19 cellular contexts compared by ENCODE assay signal in the genomic region with DNA sequence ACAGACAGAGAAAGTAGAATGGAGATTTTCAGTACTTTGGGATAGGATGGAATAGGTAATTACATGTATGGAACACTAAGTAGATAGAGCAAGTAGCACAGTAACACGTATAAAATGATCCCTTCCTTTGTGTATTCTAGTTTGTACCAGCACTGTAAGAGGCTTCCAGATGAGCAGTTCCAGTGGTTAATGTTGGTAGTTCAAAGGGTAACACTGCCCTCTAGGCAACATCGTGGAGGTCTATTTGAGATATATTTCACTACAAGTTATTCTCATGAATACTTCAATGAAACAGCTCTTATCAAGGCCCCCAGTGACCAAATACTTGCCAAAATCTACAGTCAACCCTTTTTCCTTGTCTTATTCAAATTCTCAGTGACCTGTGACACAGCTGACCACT. TPM values are rescaled to one million over a fixed set of nuclear protein-coding genes. Genes with fewer than 3 reads are reported as not detected.
DNase-seq lines count a peak whose midpoint lies in the region; ATAC-seq and TF ChIP-seq lines count a peak whose summit lies in the region.
"Had no signal": no experiment of that assay in that cellular context is flagged by ENCODE, and none has a peak within 500 bp of the region (broad histone marks: within the 10 kb centered on the region; RNA-seq: fewer than 3 reads in every experiment).

No MANE protein-coding gene starts in this region.

- peak; percentile 48 to 67 (median 66) for ATAC-seq in natural killer cell
- no peak for ATAC-seq in natural killer cell treated with Interleukin-12 subunit alpha and Interleukin-12 subunit beta and Interleukin-15 and Interleukin-18, amount 100 ng/mL, for 72 hours
- peak; percentile 80 for ATAC-seq in activated T-helper 17 cell treated with anti-CD3 and anti-CD28 coated beads, Interleukin-2, amount 50 U/mL, for 72 hours (replicated peaks)
- ATAC-seq: heart right ventricle, left lobe of liver had no signal

- no peak for DNase-seq in natural killer cell
- no peak for DNase-seq in natural killer cell treated with Interleukin-12 subunit alpha and Interleukin-12 subunit beta and Interleukin-15 and Interleukin-18, amount 100 ng/mL, for 72 hours (ENCODE audit: low spot score)
- peak; percentile 11 to 24 for DNase-seq in Kasumi-1 (lab: John Stamatoyannopoulos, UW)
- DNase-seq in thyroid gland = peak; percentile 15 to 18
- no peak for DNase-seq in putamen (ENCODE audit: low spot score)
- no peak for DNase-seq in NCI-H2171 treated with DMSO at 0.1 percent for 48 hours (lab: John Stamatoyannopoulos, UW)
- no peak for DNase-seq in lower leg skin (ENCODE audit: low spot score in 2 of 2)
- DNase-seq: activated CD4-positive, CD25-positive, alpha-beta regulatory T cell; activated effector memory CD4-positive, alpha-beta T cell treated with anti-CD3 and anti-CD28 coated beads, Interleukin-2, amount 50 U/mL, for 16 hours; heart right ventricle; NCI-H1105; NCI-H510A treated with DMSO at 0.1 percent for 48 hours; SHP77 had no signal

- 57 to 60% methylated on average over 2 of the region's 2 CpGs for WGBS in thyroid gland, 2 donors
- 65 to 84% methylated on average over 2 of the region's 2 CpGs for WGBS in lower leg skin, 2 donors

- H3K36me3 Mint-ChIP-seq in natural killer cell = peaks cover 17% of the 10 kb centered on the region
- peaks cover 25% of the 10 kb centered on the region for H3K36me3 Mint-ChIP-seq in natural killer cell treated with Interleukin-12 subunit alpha and Interleukin-12 subunit beta and Interleukin-15 and Interleukin-18, amount 100 ng/mL, for 72 hours
- peaks cover 15% of the 10 kb centered on the region for H3K36me3 Mint-ChIP-seq in activated T-helper 17 cell treated with anti-CD3 and anti-CD28 coated beads, Interleukin-2, amount 50 U/mL, for 72 hours (ENCODE audit: low read depth)

- TF ChIP-seq POLR2A in thyroid gland (IDR thresholded peaks at IDR 0.05) (no peak), lower leg skin (IDR thresholded peaks at IDR 0.05) (no peak)

- peaks cover 5 to 9% of the 10 kb centered on the region in 2 donors for H3K9me3 Mint-ChIP-seq in natural killer cell
- peaks cover 12% of the 10 kb centered on the region for H3K9me3 Mint-ChIP-seq in natural killer cell treated with Interleukin-12 subunit alpha and Interleukin-12 subunit beta and Interleukin-15 and Interleukin-18, amount 100 ng/mL, for 72 hours
- H3K9me3 Mint-ChIP-seq in activated T-helper 17 cell treated with anti-CD3 and anti-CD28 coated beads, Interleukin-2, amount 50 U/mL, for 72 hours = peaks cover 17% of the 10 kb centered on the region

- no peak overlapping the region for H3K27ac ChIP-seq in thyroid gland
- H3K27ac ChIP-seq: epithelial cell of prostate, heart right ventricle, neural progenitor cell, suprapubic skin had no signal

- intact Hi-C loops in natural killer cell (cut with micrococcal nuclease) (loop anchor here (1.0 to 5.0 kb wide), 3 partner anchors 144 to 425 kb away; no protein-coding TSS in a partner anchor), thyroid gland (cut with DNase I) (no loop called here), lower leg skin (cut with DNase I; ENCODE audit: low total_unique reads) (no loop called here)

- H3K36me3 ChIP-seq in thyroid gland = peaks cover 21 to 26% of the 10 kb centered on the region in 2 donors

- H3K4me3 ChIP-seq in thyroid gland (replicated peaks in 1 of 3) (no peak overlapping the region), lower leg skin (ENCODE audit: low read depth, poor library complexity, severe bottlenecking) (no peak overlapping the region)
- H3K4me3 ChIP-seq: heart right ventricle, neural progenitor cell, suprapubic skin had no signal

- H3K4me1 Mint-ChIP-seq in natural killer cell = no peaks in the 10 kb centered on the region
- H3K4me1 Mint-ChIP-seq in natural killer cell treated with Interleukin-12 subunit alpha and Interleukin-12 subunit beta and Interleukin-15 and Interleukin-18, amount 100 ng/mL, for 72 hours (ENCODE audit: low read depth in 2 of 2) = no peaks in the 10 kb centered on the region
- H3K4me1 Mint-ChIP-seq in activated T-helper 17 cell treated with anti-CD3 and anti-CD28 coated beads, Interleukin-2, amount 50 U/mL, for 72 hours = no peaks in the 10 kb centered on the region
- H3K4me1 Mint-ChIP-seq: CD8-positive, alpha-beta memory T cell; neural progenitor cell had no signal

- no peaks in the 10 kb centered on the region for H3K4me1 ChIP-seq in thyroid gland
- H3K4me1 ChIP-seq: heart right ventricle, neural progenitor cell, suprapubic skin had no signal

- no peaks in the 10 kb centered on the region for H3K27me3 ChIP-seq in thyroid gland
- H3K27me3 ChIP-seq: heart right ventricle, neural progenitor cell, suprapubic skin had no signal

- H3K9me3 ChIP-seq in thyroid gland = no peaks in the 10 kb centered on the region

- H3K4me3 Mint-ChIP-seq in natural killer cell = no peak overlapping the region
- H3K4me3 Mint-ChIP-seq in natural killer cell treated with Interleukin-12 subunit alpha and Interleukin-12 subunit beta and Interleukin-15 and Interleukin-18, amount 100 ng/mL, for 72 hours = no peak overlapping the region
- H3K4me3 Mint-ChIP-seq in activated T-helper 17 cell treated with anti-CD3 and anti-CD28 coated beads, Interleukin-2, amount 50 U/mL, for 72 hours = no peak overlapping the region
- H3K4me3 Mint-ChIP-seq: CD8-positive, alpha-beta memory T cell; neural progenitor cell had no signal

- no peak overlapping the region for H3K27ac Mint-ChIP-seq in natural killer cell
- H3K27ac Mint-ChIP-seq in natural killer cell treated with Interleukin-12 subunit alpha and Interleukin-12 subunit beta and Interleukin-15 and Interleukin-18, amount 100 ng/mL, for 72 hours = no peak overlapping the region
- no peak overlapping the region for H3K27ac Mint-ChIP-seq in activated T-helper 17 cell treated with anti-CD3 and anti-CD28 coated beads, Interleukin-2, amount 50 U/mL, for 72 hours
- H3K27ac Mint-ChIP-seq: neural progenitor cell had no signal

- H3K27me3 Mint-ChIP-seq in natural killer cell (ENCODE audit: low read depth in 2 of 2) = no peaks in the 10 kb centered on the region
- H3K27me3 Mint-ChIP-seq in natural killer cell treated with Interleukin-12 subunit alpha and Interleukin-12 subunit beta and Interleukin-15 and Interleukin-18, amount 100 ng/mL, for 72 hours = no peaks in the 10 kb centered on the region
- no peaks in the 10 kb centered on the region for H3K27me3 Mint-ChIP-seq in activated T-helper 17 cell treated with anti-CD3 and anti-CD28 coated beads, Interleukin-2, amount 50 U/mL, for 72 hours
- H3K27me3 Mint-ChIP-seq: CD8-positive, alpha-beta memory T cell had no signal

- TF ChIP-seq CTCF in natural killer cell (IDR thresholded peaks at IDR 0.05) (peak; percentile 29), thyroid gland (IDR thresholded peaks at IDR 0.05) (peak in 4 of 6 experiments; percentile 15 to 45 (median 36)), lower leg skin (IDR thresholded peaks at IDR 0.05) (no peak)

RNA-seq across cellular contexts. Expression of gene ZNF563, which starts 13.5 kb away (rescaled TPM):
- total RNA-seq in natural killer cell (under 1 TPM; 0.78 to 1.00 (median 0.80) TPM), thyroid gland (10 to 100 TPM in 3 of 4 donors, 1 to 10 TPM in 1; 9.9 to 13.7 (median 11.7) TPM), lower leg skin (10 to 100 TPM in 1 of 4 donors, 1 to 10 TPM in 3; 3.1 to 16.9 (median 5.6) TPM)
- 1 to 10 TPM; 2.3 TPM for total RNA-seq in natural killer cell treated with Interleukin-12 subunit alpha and Interleukin-12 subunit beta and Interleukin-15 and Interleukin-18, amount 100 ng/mL, for 72 hours
- 10 to 100 TPM in 1 of 2 donors, 1 to 10 TPM in 1; 1.4 to 11.1 TPM for total RNA-seq in activated T-helper 17 cell treated with anti-CD3 and anti-CD28 coated beads, Interleukin-2, amount 50 U/mL, for 72 hours

RNA-seq across cellular contexts. Expression of gene ZNF442, which starts 18.6 kb away (rescaled TPM):
- total RNA-seq in natural killer cell (1 to 10 TPM; 1.4 to 3.4 (median 2.8) TPM), thyroid gland (1 to 10 TPM; 3.4 to 6.3 (median 4.3) TPM), lower leg skin (1 to 10 TPM; 1.3 to 3.0 (median 1.8) TPM)
- total RNA-seq in natural killer cell treated with Interleukin-12 subunit alpha and Interleukin-12 subunit beta and Interleukin-15 and Interleukin-18, amount 100 ng/mL, for 72 hours = 1 to 10 TPM in 1 of 2 donors, under 1 TPM in 1; 0.47 to 3.2 TPM
- total RNA-seq in activated T-helper 17 cell treated with anti-CD3 and anti-CD28 coated beads, Interleukin-2, amount 50 U/mL, for 72 hours = under 1 TPM; 0.56 to 0.61 TPM

RNA-seq across cellular contexts. Expression of gene ZNF44, which starts 52.2 kb away (rescaled TPM):
- total RNA-seq in natural killer cell (10 to 100 TPM; 27.3 to 43.1 (median 40.0) TPM), thyroid gland (10 to 100 TPM; 13.7 to 24.6 (median 19.2) TPM), lower leg skin (10 to 100 TPM in 3 of 4 donors, 1 to 10 TPM in 1; 8.8 to 15.6 (median 13.0) TPM)
- total RNA-seq in natural killer cell treated with Interleukin-12 subunit alpha and Interleukin-12 subunit beta and Interleukin-15 and Interleukin-18, amount 100 ng/mL, for 72 hours = 10 to 100 TPM; 11.7 to 15.7 TPM
- 10 to 100 TPM in 1 of 2 donors, 1 to 10 TPM in 1; 6.6 to 10.1 TPM for total RNA-seq in activated T-helper 17 cell treated with anti-CD3 and anti-CD28 coated beads, Interleukin-2, amount 50 U/mL, for 72 hours

RNA-seq across cellular contexts. Expression of gene ZNF799, which starts 54.2 kb away (rescaled TPM):
- total RNA-seq in natural killer cell (1 to 10 TPM; 2.8 to 7.5 (median 4.6) TPM), thyroid gland (1 to 10 TPM; 4.1 to 7.7 (median 5.8) TPM), lower leg skin (1 to 10 TPM; 3.1 to 5.4 (median 4.3) TPM)
- 1 to 10 TPM; 3.2 to 6.4 TPM for total RNA-seq in natural killer cell treated with Interleukin-12 subunit alpha and Interleukin-12 subunit beta and Interleukin-15 and Interleukin-18, amount 100 ng/mL, for 72 hours
- 1 to 10 TPM; 2.4 to 4.0 TPM for total RNA-seq in activated T-helper 17 cell treated with anti-CD3 and anti-CD28 coated beads, Interleukin-2, amount 50 U/mL, for 72 hours

Comparison
In these comparisons a context has a peak if more than half of its experiments do, and no peak if none do; other contexts are left out.
1. ATAC-seq: peak in natural killer cell (3 of 3) and activated T-helper 17 cell treated with anti-CD3 and anti-CD28 coated beads, Interleukin-2, amount 50 U/mL, for 72 hours (single experiment); none in natural killer cell treated with Interleukin-12 subunit alpha and Interleukin-12 subunit beta and Interleukin-15 and Interleukin-18, amount 100 ng/mL, for 72 hours (0 of 2).
2. DNase-seq: peak in Kasumi-1 (2 of 2) and thyroid gland (2 of 2); none in natural killer cell (single experiment), natural killer cell treated with Interleukin-12 subunit alpha and Interleukin-12 subunit beta and Interleukin-15 and Interleukin-18, amount 100 ng/mL, for 72 hours (single experiment), putamen (single experiment), NCI-H2171 treated with DMSO at 0.1 percent for 48 hours (single experiment) and lower leg skin (0 of 2).
3. CTCF ChIP-seq: peak in natural killer cell (single experiment) and thyroid gland (4 of 6); none in lower leg skin (0 of 3).